Comparison of ENCODE assay signal across 26 cellular contexts in the genomic region with DNA sequence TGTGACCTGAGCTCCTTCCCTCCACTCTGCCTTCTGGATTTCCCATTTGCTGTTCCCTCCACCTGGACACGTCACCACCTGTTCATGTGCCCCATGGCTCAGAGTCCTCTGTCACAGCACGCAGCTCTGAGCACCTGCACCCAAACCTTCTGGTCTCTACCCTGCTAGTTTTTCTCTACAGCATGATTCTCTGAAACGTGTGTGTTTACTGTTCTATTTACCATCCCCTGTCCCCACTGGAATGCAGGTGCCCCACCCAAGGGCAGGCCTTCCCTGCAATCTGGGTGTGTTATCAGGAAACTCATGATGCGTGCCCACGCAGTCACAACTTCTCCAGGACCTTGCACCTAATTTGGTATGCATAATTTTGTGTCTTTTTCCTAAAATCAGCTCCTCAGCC.
DNase-seq lines count a peak whose midpoint lies in the region; TF ChIP-seq lines count a peak whose summit lies in the region.
"Had no signal": no experiment of that assay in that cellular context is flagged by ENCODE, and none has a peak within 500 bp of the region (broad histone marks: within the 10 kb centered on the region; RNA-seq: fewer than 3 reads in every experiment).

No MANE protein-coding gene starts in this region.

- H3K4me1 ChIP-seq in mammary epithelial cell (ENCODE audit: insufficient read depth, low read length) (peaks cover 4% of the 10 kb centered on the region), suprapubic skin (peaks cover 16% of the 10 kb centered on the region), SJCRH30 (no peaks in the 10 kb centered on the region)
- H3K4me1 ChIP-seq: gastroesophageal sphincter, thyroid gland had no signal

- peaks cover 5% of the 10 kb centered on the region for H3K9me3 Mint-ChIP-seq in mesothelial cell of epicardium
- H3K9me3 Mint-ChIP-seq: activated CD8-positive, alpha-beta T cell treated with anti-CD3 and anti-CD28 coated beads for 36 hours; activated T-helper 17 cell treated with anti-CD3 and anti-CD28 coated beads, Interleukin-2, amount 50 U/mL, for 72 hours; stimulated activated naive CD8-positive, alpha-beta T cell treated with anti-CD3 and anti-CD28 coated beads, Interleukin-15, Interleukin-2, amounts not matched to agents 100 ng/mL and 50 ng/mL, for 24 hours had no signal

- H3K27ac Mint-ChIP-seq in mesothelial cell of epicardium, result peak overlapping the region; percentile 60
- H3K27ac Mint-ChIP-seq: activated CD8-positive, alpha-beta T cell treated with anti-CD3 and anti-CD28 coated beads for 36 hours; activated naive CD4-positive, alpha-beta T cell treated with anti-CD3 and anti-CD28 coated beads, Interleukin-2, amount 10 ng/mL, durations not matched to agents 7 days and 5 days; activated T-helper 17 cell treated with anti-CD3 and anti-CD28 coated beads, Interleukin-2, amount 50 U/mL, for 72 hours; stimulated activated naive CD8-positive, alpha-beta T cell treated with anti-CD3 and anti-CD28 coated beads, Interleukin-15, Interleukin-2, amounts not matched to agents 100 ng/mL and 50 ng/mL, for 24 hours had no signal

- no peaks in the 10 kb centered on the region for H3K27me3 ChIP-seq in mammary epithelial cell (ENCODE audit: insufficient read depth, low read length)
- H3K27me3 ChIP-seq in suprapubic skin, result no peaks in the 10 kb centered on the region
- 0 out of 2 replicates have a peak, but pooled peaks cover 3% of the 10 kb centered on the region for H3K27me3 ChIP-seq in SJCRH30
- H3K27me3 ChIP-seq: body of pancreas, gastroesophageal sphincter, thyroid gland had no signal

- in situ Hi-C loops in mammary epithelial cell (cut with MboI; ENCODE audit: low sequenced_read_pairs in 2 of 2), result no loop called here

- TF ChIP-seq EP300 in suprapubic skin (IDR thresholded peaks at IDR 0.05), result no peak

- no peak for TF ChIP-seq CTCF in mammary epithelial cell (conservative IDR thresholded peaks at IDR 0.05 in 1 of 2, IDR thresholded peaks at IDR 0.05 in 1 of 2; ENCODE audit: extremely low read depth in 1 of 2, insufficient read depth in 1 of 2, low read depth in 1 of 2, low read length in 2 of 2)
- TF ChIP-seq CTCF in mesothelial cell of epicardium (IDR thresholded peaks at IDR 0.05; ENCODE audit: unreplicated experiment), result no peak
- TF ChIP-seq CTCF in suprapubic skin (IDR thresholded peaks at IDR 0.05), result no peak

- H2AFZ ChIP-seq in mammary epithelial cell (ENCODE audit: low read depth, low read length), result no peak overlapping the region

- intact Hi-C loops in mammary epithelial cell (cut with micrococcal nuclease), result no loop called here

- H4K20me1 ChIP-seq in mammary epithelial cell (ENCODE audit: insufficient read depth, low read length), result no peaks in the 10 kb centered on the region

- no peak overlapping the region for H3K4me3 Mint-ChIP-seq in mesothelial cell of epicardium
- H3K4me3 Mint-ChIP-seq: activated CD8-positive, alpha-beta T cell treated with anti-CD3 and anti-CD28 coated beads for 36 hours; activated naive CD4-positive, alpha-beta T cell treated with anti-CD3 and anti-CD28 coated beads, Interleukin-2, amount 10 ng/mL, durations not matched to agents 7 days and 5 days; activated T-helper 17 cell treated with anti-CD3 and anti-CD28 coated beads, Interleukin-2, amount 50 U/mL, for 72 hours; stimulated activated naive CD8-positive, alpha-beta T cell treated with anti-CD3 and anti-CD28 coated beads, Interleukin-15, Interleukin-2, amounts not matched to agents 100 ng/mL and 50 ng/mL, for 24 hours had no signal

- no peaks in the 10 kb centered on the region for H3K36me3 Mint-ChIP-seq in mesothelial cell of epicardium
- H3K36me3 Mint-ChIP-seq: activated naive CD4-positive, alpha-beta T cell treated with anti-CD3 and anti-CD28 coated beads, Interleukin-2, amount 10 ng/mL, durations not matched to agents 7 days and 5 days had no signal

- H3K4me3 ChIP-seq in mammary epithelial cell (replicated peaks in 1 of 3; ENCODE audit: insufficient read depth in 1 of 3, low read depth in 2 of 3, low read length in 3 of 3), result no peak overlapping the region
- no peak overlapping the region for H3K4me3 ChIP-seq in suprapubic skin
- H3K4me3 ChIP-seq in SJCRH30, result no peak overlapping the region
- H3K4me3 ChIP-seq: body of pancreas, dorsolateral prefrontal cortex, gastroesophageal sphincter, thyroid gland had no signal

- peak; percentile 27 for DNase-seq in HuH-7 (ENCODE audit: low spot score)
- peak; percentile 21 for DNase-seq in mammary epithelial cell
- no peak for DNase-seq in mesothelial cell of epicardium (ENCODE audit: low spot score in 2 of 2, unreplicated experiment in 2 of 2)
- no peak for DNase-seq in suprapubic skin (ENCODE audit: low spot score in 2 of 2)
- DNase-seq in GDM1 (lab: John Stamatoyannopoulos, UW), result no peak
- DNase-seq in NCI-H1694 treated with DMSO at 0.1 percent for 48 hours (lab: John Stamatoyannopoulos, UW), result no peak
- DNase-seq in substantia nigra (lab: John Stamatoyannopoulos, UW), result no peak
- DNase-seq in SJCRH30, result no peak
- DNase-seq: activated CD8-positive, alpha-beta memory T cell treated with anti-CD3 and anti-CD28 coated beads, Interleukin-2, amount 50 U/mL, for 48 hours; activated CD8-positive, alpha-beta T cell treated with anti-CD3 and anti-CD28 coated beads for 36 hours; activated naive CD4-positive, alpha-beta T cell treated with anti-CD3 and anti-CD28 coated beads, Interleukin-2, amount 10 ng/mL, durations not matched to agents 7 days and 5 days; body of pancreas; C1 segment of cervical spinal cord; dorsolateral prefrontal cortex; KBM-7; left cardiac atrium; NCI-H1436; NCI-H226; NCI-H69; right cardiac atrium; SHP77 treated with DMSO at 0.1 percent for 48 hours; stimulated activated CD4-positive, alpha-beta T cell treated with anti-CD3 and anti-CD28 coated beads, Interleukin-1b, Interleukin-23, amount 100 ng/mL, for 48 hours had no signal

- no peaks in the 10 kb centered on the region for H3K79me2 ChIP-seq in mammary epithelial cell (ENCODE audit: insufficient read depth, low read length)

- no peak overlapping the region for H3K4me2 ChIP-seq in mammary epithelial cell (ENCODE audit: insufficient read depth, low read depth, low read length)

- H3K9me3 ChIP-seq in mammary epithelial cell (replicated peaks; ENCODE audit: insufficient read depth, low read length) (no peaks in the 10 kb centered on the region), suprapubic skin (no peaks in the 10 kb centered on the region), SJCRH30 (replicated peaks) (no peaks in the 10 kb centered on the region; the same call in 1 of the 2 replicates)
- H3K9me3 ChIP-seq: body of pancreas, gastroesophageal sphincter, thyroid gland had no signal

- no TSS peak for BruUV-seq in mammary epithelial cell (replicated peaks; lab: Mats Ljungman, UMichigan)

- no peak overlapping the region for H3K9ac ChIP-seq in mammary epithelial cell (ENCODE audit: insufficient read depth, low read length)

- H3K4me1 Mint-ChIP-seq in mesothelial cell of epicardium, result peaks cover 29% of the 10 kb centered on the region
- H3K4me1 Mint-ChIP-seq: activated naive CD4-positive, alpha-beta T cell treated with anti-CD3 and anti-CD28 coated beads, Interleukin-2, amount 10 ng/mL, durations not matched to agents 7 days and 5 days; activated T-helper 17 cell treated with anti-CD3 and anti-CD28 coated beads, Interleukin-2, amount 50 U/mL, for 72 hours had no signal

- 90% methylated on average over 5 of the region's 5 CpGs for WGBS in mammary epithelial cell (ENCODE audit: low coverage, missing lambda C conversion rate)
- 58% methylated on average over 5 of the region's 5 CpGs for WGBS in suprapubic skin

- CTCF ChIA-PET in mammary epithelial cell (lab: Charles Lee; ENCODE audit: low non-redundant PET), result no interaction called here

- dilution Hi-C loops in mammary epithelial cell (cut with HindIII; ENCODE audit: low sequenced_read_pairs), result no loop called here

- TF ChIP-seq POLR2A in suprapubic skin (IDR thresholded peaks at IDR 0.05), result no peak

- H3K36me3 ChIP-seq in mammary epithelial cell (ENCODE audit: insufficient read depth, low read length) (no peaks in the 10 kb centered on the region), suprapubic skin (no peaks in the 10 kb centered on the region), SJCRH30 (no peaks in the 10 kb centered on the region)
- H3K36me3 ChIP-seq: gastroesophageal sphincter, thyroid gland had no signal

- H3K27ac ChIP-seq in mammary epithelial cell (ENCODE audit: insufficient read depth, low read depth, low read length), result no peak overlapping the region
- peak overlapping the region; percentile 51 for H3K27ac ChIP-seq in suprapubic skin
- H3K27ac ChIP-seq in substantia nigra (ENCODE audit: low read depth, low read length, poor library complexity, severe bottlenecking), result no peak overlapping the region
- no peak overlapping the region for H3K27ac ChIP-seq in SJCRH30
- H3K27ac ChIP-seq: body of pancreas, dorsolateral prefrontal cortex, gastroesophageal sphincter, thyroid gland had no signal

- no peaks in the 10 kb centered on the region for H3K27me3 Mint-ChIP-seq in mesothelial cell of epicardium (ENCODE audit: low read depth)
- H3K27me3 Mint-ChIP-seq: activated CD8-positive, alpha-beta T cell treated with anti-CD3 and anti-CD28 coated beads for 36 hours; activated naive CD4-positive, alpha-beta T cell treated with anti-CD3 and anti-CD28 coated beads, Interleukin-2, amount 10 ng/mL, durations not matched to agents 7 days and 5 days; activated T-helper 17 cell treated with anti-CD3 and anti-CD28 coated beads, Interleukin-2, amount 50 U/mL, for 72 hours; stimulated activated naive CD8-positive, alpha-beta T cell treated with anti-CD3 and anti-CD28 coated beads, Interleukin-15, Interleukin-2, amounts not matched to agents 100 ng/mL and 50 ng/mL, for 24 hours had no signal

Comparison
In these comparisons a context has a peak if more than half of its experiments do, and no peak if none do; other contexts are left out.
1. DNase-seq: peak in HuH-7 (single experiment) and mammary epithelial cell (single experiment); none in mesothelial cell of epicardium (0 of 2), suprapubic skin (0 of 2), GDM1 (single experiment), NCI-H1694 treated with DMSO at 0.1 percent for 48 hours (single experiment), substantia nigra (0 of 49) and SJCRH30 (0 of 2).